Comparison of ENCODE assay signal across 1 cellular context in the genomic region with DNA sequence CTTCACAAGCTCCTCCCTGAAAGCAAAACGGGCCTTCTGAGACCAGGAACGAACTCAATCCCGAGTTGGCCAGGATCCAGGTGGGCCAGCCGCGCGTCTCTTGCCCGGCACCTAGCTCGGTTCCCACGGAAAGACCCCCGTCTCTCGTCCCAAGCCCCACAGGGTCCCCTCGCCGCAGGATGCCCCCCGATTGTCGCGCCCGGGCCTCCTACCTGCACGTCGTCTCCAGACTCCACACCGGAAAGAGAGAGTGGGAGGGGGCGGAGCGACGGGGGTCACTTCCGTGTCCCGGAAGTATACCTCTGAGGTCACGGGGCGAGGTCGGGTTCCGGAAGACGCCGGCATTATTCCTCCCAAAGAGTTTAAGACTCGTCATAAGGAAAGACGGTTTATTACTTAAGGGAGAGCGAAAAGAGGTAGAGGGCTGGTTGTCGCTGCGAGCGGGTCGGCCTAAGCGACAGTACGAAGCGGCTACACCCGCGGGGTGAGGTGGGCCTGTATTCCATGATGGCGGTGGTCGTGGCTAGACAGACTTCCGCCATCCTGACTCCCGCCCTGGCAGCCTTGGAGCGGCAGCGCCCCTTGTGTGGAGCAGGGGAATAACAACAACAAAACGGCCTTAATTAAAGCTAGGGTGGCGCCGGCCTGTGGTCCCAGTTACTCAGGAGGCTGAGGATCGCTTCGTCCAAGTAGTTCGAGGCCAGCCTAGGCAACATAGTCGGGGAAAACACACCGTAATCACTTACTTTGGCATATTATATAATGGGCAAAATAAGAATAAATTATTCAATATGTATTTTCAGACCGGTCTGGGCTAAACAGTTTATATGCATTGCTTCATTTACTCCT.
TF ChIP-seq lines count a peak whose summit lies in the region.

A gene (minus strand): TSS at position 249 of the 849 bp plus-strand sequence. CDS start 2,006 bp downstream, outside the sequence.

TF ChIP-seq in GM12878, 131 proteins besides CTCF, POLR2A, EP300 and RAD21 (continued from another document and continues in another):
- TF ChIP-seq, protein P1, sequence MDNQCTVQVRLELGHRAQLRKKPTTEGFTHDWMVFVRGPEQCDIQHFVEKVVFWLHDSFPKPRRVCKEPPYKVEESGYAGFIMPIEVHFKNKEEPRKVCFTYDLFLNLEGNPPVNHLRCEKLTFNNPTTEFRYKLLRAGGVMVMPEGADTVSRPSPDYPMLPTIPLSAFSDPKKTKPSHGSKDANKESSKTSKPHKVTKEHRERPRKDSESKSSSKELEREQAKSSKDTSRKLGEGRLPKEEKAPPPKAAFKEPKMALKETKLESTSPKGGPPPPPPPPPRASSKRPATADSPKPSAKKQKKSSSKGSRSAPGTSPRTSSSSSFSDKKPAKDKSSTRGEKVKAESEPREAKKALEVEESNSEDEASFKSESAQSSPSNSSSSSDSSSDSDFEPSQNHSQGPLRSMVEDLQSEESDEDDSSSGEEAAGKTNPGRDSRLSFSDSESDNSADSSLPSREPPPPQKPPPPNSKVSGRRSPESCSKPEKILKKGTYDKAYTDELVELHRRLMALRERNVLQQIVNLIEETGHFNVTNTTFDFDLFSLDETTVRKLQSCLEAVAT (IDR thresholded peaks at IDR 0.05) = peak; percentile 86
- TF ChIP-seq, protein P2, sequence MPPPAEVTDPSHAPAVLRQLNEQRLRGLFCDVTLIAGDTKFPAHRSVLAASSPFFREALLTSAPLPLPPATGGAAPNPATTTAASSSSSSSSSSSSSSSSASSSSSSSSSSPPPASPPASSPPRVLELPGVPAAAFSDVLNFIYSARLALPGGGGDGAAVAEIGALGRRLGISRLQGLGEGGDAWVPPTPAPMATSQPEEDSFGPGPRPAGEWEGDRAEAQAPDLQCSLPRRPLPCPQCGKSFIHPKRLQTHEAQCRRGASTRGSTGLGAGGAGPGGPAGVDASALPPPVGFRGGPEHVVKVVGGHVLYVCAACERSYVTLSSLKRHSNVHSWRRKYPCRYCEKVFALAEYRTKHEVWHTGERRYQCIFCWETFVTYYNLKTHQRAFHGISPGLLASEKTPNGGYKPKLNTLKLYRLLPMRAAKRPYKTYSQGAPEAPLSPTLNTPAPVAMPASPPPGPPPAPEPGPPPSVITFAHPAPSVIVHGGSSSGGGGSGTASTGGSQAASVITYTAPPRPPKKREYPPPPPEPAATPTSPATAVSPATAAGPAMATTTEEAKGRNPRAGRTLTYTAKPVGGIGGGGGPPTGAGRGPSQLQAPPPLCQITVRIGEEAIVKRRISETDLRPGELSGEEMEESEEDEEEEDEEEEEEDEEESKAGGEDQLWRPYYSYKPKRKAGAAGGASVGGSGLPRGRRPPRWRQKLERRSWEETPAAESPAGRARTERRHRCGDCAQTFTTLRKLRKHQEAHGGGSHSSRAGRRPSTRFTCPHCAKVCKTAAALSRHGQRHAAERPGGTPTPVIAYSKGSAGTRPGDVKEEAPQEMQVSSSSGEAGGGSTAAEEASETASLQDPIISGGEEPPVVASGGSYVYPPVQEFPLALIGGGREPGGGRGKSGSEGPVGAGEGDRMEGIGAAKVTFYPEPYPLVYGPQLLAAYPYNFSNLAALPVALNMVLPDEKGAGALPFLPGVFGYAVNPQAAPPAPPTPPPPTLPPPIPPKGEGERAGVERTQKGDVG (CRISPR knock-in tag; IDR thresholded peaks at IDR 0.05) = peak; percentile 54; the same call in 1 of the 2 replicates
- TF ChIP-seq, protein P3, sequence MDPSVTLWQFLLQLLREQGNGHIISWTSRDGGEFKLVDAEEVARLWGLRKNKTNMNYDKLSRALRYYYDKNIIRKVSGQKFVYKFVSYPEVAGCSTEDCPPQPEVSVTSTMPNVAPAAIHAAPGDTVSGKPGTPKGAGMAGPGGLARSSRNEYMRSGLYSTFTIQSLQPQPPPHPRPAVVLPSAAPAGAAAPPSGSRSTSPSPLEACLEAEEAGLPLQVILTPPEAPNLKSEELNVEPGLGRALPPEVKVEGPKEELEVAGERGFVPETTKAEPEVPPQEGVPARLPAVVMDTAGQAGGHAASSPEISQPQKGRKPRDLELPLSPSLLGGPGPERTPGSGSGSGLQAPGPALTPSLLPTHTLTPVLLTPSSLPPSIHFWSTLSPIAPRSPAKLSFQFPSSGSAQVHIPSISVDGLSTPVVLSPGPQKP (IDR thresholded peaks at IDR 0.05; ENCODE audit: low read depth, low read length) = no peak
- TF ChIP-seq, protein P4, sequence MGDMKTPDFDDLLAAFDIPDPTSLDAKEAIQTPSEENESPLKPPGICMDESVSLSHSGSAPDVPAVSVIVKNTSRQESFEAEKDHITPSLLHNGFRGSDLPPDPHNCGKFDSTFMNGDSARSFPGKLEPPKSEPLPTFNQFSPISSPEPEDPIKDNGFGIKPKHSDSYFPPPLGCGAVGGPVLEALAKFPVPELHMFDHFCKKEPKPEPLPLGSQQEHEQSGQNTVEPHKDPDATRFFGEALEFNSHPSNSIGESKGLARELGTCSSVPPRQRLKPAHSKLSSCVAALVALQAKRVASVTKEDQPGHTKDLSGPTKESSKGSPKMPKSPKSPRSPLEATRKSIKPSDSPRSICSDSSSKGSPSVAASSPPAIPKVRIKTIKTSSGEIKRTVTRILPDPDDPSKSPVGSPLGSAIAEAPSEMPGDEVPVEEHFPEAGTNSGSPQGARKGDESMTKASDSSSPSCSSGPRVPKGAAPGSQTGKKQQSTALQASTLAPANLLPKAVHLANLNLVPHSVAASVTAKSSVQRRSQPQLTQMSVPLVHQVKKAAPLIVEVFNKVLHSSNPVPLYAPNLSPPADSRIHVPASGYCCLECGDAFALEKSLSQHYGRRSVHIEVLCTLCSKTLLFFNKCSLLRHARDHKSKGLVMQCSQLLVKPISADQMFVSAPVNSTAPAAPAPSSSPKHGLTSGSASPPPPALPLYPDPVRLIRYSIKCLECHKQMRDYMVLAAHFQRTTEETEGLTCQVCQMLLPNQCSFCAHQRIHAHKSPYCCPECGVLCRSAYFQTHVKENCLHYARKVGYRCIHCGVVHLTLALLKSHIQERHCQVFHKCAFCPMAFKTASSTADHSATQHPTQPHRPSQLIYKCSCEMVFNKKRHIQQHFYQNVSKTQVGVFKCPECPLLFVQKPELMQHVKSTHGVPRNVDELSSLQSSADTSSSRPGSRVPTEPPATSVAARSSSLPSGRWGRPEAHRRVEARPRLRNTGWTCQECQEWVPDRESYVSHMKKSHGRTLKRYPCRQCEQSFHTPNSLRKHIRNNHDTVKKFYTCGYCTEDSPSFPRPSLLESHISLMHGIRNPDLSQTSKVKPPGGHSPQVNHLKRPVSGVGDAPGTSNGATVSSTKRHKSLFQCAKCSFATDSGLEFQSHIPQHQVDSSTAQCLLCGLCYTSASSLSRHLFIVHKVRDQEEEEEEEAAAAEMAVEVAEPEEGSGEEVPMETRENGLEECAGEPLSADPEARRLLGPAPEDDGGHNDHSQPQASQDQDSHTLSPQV (IDR thresholded peaks at IDR 0.05) = no peak
- TF ChIP-seq TBL1XR1 (IDR thresholded peaks at IDR 0.05; ENCODE audit: low read depth, low read length) = no peak; the same call in 1 of the 2 replicates
- TF ChIP-seq MYB (IDR thresholded peaks at IDR 0.05; ENCODE audit: borderline replicate concordance, low read depth, low read length) = peak; percentile 13; the same call in 1 of the 2 replicates
- no peak for TF ChIP-seq KDM1A (IDR thresholded peaks at IDR 0.05; ENCODE audit: borderline replicate concordance)
- peak; percentile 71 for TF ChIP-seq CREB1 (IDR thresholded peaks at IDR 0.05; ENCODE audit: low read depth)
- no peak for TF ChIP-seq HDAC2 (IDR thresholded peaks at IDR 0.05)
- TF ChIP-seq, protein P5, sequence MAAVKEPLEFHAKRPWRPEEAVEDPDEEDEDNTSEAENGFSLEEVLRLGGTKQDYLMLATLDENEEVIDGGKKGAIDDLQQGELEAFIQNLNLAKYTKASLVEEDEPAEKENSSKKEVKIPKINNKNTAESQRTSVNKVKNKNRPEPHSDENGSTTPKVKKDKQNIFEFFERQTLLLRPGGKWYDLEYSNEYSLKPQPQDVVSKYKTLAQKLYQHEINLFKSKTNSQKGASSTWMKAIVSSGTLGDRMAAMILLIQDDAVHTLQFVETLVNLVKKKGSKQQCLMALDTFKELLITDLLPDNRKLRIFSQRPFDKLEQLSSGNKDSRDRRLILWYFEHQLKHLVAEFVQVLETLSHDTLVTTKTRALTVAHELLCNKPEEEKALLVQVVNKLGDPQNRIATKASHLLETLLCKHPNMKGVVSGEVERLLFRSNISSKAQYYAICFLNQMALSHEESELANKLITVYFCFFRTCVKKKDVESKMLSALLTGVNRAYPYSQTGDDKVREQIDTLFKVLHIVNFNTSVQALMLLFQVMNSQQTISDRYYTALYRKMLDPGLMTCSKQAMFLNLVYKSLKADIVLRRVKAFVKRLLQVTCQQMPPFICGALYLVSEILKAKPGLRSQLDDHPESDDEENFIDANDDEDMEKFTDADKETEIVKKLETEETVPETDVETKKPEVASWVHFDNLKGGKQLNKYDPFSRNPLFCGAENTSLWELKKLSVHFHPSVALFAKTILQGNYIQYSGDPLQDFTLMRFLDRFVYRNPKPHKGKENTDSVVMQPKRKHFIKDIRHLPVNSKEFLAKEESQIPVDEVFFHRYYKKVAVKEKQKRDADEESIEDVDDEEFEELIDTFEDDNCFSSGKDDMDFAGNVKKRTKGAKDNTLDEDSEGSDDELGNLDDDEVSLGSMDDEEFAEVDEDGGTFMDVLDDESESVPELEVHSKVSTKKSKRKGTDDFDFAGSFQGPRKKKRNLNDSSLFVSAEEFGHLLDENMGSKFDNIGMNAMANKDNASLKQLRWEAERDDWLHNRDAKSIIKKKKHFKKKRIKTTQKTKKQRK (IDR thresholded peaks at IDR 0.05; ENCODE audit: low read depth, low read length) = no peak
- TF ChIP-seq BMI1 (IDR thresholded peaks at IDR 0.05; ENCODE audit: borderline replicate concordance) = no peak
- no peak for TF ChIP-seq SUPT20H (IDR thresholded peaks at IDR 0.05; ENCODE audit: borderline replicate concordance, control insufficient read depth, low read depth, low read length)
- TF ChIP-seq SIN3A (IDR thresholded peaks at IDR 0.05; ENCODE audit: low read depth, low read length) = peak; percentile 33; the same call in 1 of the 2 replicates
- TF ChIP-seq MXI1 (IDR thresholded peaks at IDR 0.05; ENCODE audit: low read depth, low read length) = peak; percentile 86
- TF ChIP-seq, protein P6, sequence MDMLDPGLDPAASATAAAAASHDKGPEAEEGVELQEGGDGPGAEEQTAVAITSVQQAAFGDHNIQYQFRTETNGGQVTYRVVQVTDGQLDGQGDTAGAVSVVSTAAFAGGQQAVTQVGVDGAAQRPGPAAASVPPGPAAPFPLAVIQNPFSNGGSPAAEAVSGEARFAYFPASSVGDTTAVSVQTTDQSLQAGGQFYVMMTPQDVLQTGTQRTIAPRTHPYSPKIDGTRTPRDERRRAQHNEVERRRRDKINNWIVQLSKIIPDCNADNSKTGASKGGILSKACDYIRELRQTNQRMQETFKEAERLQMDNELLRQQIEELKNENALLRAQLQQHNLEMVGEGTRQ (IDR thresholded peaks at IDR 0.05; ENCODE audit: borderline replicate concordance, low read depth, low read length) = no peak; the same call in 1 of the 2 replicates
- peak; percentile 99 for TF ChIP-seq NR2F1 (conservative IDR thresholded peaks at IDR 0.05)
- TF ChIP-seq ZNF384 (IDR thresholded peaks at IDR 0.05; ENCODE audit: borderline replicate concordance, low read depth, low read length) = no peak
- peak; percentile 79 for TF ChIP-seq HCFC1 (IDR thresholded peaks at IDR 0.05; ENCODE audit: low read length)
- TF ChIP-seq TARDBP (IDR thresholded peaks at IDR 0.05; ENCODE audit: borderline replicate concordance) = no peak
- peak; percentile 56 for TF ChIP-seq MEF2B (IDR thresholded peaks at IDR 0.05; ENCODE audit: partially characterized antibody, poor library complexity, severe bottlenecking)
- peak; percentile 47; the same call in 1 of the 2 replicates for TF ChIP-seq TCF12 (IDR thresholded peaks at IDR 0.05; ENCODE audit: low read depth, low read length)
- peak; percentile 49 for TF ChIP-seq ZZZ3 (IDR thresholded peaks at IDR 0.05; ENCODE audit: control insufficient read depth, insufficient read length, low read depth)
- peak; percentile 42; the same call in 1 of the 2 replicates for TF ChIP-seq HDGF (IDR thresholded peaks at IDR 0.05)
- TF ChIP-seq STAT3 (IDR thresholded peaks at IDR 0.05; ENCODE audit: low read depth, low read length) = peak; percentile 91
- 0 out of 2 replicates have a peak, but pooled peaks have one; percentile 95 for TF ChIP-seq WRNIP1 (IDR thresholded peaks at IDR 0.05; ENCODE audit: borderline replicate concordance, low read depth, low read length)
- TF ChIP-seq, protein P7, sequence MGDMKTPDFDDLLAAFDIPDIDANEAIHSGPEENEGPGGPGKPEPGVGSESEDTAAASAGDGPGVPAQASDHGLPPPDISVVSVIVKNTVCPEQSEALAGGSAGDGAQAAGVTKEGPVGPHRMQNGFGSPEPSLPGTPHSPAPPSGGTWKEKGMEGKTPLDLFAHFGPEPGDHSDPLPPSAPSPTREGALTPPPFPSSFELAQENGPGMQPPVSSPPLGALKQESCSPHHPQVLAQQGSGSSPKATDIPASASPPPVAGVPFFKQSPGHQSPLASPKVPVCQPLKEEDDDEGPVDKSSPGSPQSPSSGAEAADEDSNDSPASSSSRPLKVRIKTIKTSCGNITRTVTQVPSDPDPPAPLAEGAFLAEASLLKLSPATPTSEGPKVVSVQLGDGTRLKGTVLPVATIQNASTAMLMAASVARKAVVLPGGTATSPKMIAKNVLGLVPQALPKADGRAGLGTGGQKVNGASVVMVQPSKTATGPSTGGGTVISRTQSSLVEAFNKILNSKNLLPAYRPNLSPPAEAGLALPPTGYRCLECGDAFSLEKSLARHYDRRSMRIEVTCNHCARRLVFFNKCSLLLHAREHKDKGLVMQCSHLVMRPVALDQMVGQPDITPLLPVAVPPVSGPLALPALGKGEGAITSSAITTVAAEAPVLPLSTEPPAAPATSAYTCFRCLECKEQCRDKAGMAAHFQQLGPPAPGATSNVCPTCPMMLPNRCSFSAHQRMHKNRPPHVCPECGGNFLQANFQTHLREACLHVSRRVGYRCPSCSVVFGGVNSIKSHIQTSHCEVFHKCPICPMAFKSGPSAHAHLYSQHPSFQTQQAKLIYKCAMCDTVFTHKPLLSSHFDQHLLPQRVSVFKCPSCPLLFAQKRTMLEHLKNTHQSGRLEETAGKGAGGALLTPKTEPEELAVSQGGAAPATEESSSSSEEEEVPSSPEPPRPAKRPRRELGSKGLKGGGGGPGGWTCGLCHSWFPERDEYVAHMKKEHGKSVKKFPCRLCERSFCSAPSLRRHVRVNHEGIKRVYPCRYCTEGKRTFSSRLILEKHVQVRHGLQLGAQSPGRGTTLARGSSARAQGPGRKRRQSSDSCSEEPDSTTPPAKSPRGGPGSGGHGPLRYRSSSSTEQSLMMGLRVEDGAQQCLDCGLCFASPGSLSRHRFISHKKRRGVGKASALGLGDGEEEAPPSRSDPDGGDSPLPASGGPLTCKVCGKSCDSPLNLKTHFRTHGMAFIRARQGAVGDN (IDR thresholded peaks at IDR 0.05) = peak; percentile 57; the same call in 1 of the 2 replicates
- TF ChIP-seq ZSCAN29 (IDR thresholded peaks at IDR 0.05) = peak; percentile 64; the same call in 1 of the 2 replicates
- TF ChIP-seq MEF2A (IDR thresholded peaks at IDR 0.05; ENCODE audit: insufficient read depth, low read depth, low read length) = no peak
- TF ChIP-seq EED (IDR thresholded peaks at IDR 0.05; ENCODE audit: low read depth) = 0 out of 2 replicates have a peak, but pooled peaks have one; percentile 14
- TF ChIP-seq FOXK2 (IDR thresholded peaks at IDR 0.05) = peak; percentile 92
